Comparison of ENCODE assay signal across 1 cellular context in genomic region chr9:98867434-98868168, GRCh38.
TF ChIP-seq lines count a peak whose summit lies in the region.

No MANE protein-coding gene starts in this region.

TF ChIP-seq in K562, 482 proteins besides CTCF, POLR2A, EP300 and RAD21 (continued from another document and continues in another):
- TF ChIP-seq, protein P1, sequence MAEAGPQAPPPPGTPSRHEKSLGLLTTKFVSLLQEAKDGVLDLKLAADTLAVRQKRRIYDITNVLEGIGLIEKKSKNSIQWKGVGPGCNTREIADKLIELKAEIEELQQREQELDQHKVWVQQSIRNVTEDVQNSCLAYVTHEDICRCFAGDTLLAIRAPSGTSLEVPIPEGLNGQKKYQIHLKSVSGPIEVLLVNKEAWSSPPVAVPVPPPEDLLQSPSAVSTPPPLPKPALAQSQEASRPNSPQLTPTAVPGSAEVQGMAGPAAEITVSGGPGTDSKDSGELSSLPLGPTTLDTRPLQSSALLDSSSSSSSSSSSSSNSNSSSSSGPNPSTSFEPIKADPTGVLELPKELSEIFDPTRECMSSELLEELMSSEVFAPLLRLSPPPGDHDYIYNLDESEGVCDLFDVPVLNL (CRISPR knock-in tag; IDR thresholded peaks at IDR 0.05; ENCODE audit: low read depth): no peak
- TF ChIP-seq GABPA (tag; conservative IDR thresholded peaks at IDR 0.05; ENCODE audit: low read depth): peak; percentile 52
- no peak for TF ChIP-seq ZBTB11 (CRISPR knock-in tag; IDR thresholded peaks at IDR 0.05)
- TF ChIP-seq FOXK1 (CRISPR knock-in tag; IDR thresholded peaks at IDR 0.05; ENCODE audit: borderline replicate concordance): no peak
- TF ChIP-seq, protein P2, sequence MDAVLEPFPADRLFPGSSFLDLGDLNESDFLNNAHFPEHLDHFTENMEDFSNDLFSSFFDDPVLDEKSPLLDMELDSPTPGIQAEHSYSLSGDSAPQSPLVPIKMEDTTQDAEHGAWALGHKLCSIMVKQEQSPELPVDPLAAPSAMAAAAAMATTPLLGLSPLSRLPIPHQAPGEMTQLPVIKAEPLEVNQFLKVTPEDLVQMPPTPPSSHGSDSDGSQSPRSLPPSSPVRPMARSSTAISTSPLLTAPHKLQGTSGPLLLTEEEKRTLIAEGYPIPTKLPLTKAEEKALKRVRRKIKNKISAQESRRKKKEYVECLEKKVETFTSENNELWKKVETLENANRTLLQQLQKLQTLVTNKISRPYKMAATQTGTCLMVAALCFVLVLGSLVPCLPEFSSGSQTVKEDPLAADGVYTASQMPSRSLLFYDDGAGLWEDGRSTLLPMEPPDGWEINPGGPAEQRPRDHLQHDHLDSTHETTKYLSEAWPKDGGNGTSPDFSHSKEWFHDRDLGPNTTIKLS (IDR thresholded peaks at IDR 0.05; ENCODE audit: borderline replicate concordance, low read depth): no peak
- TF ChIP-seq, protein P3, sequence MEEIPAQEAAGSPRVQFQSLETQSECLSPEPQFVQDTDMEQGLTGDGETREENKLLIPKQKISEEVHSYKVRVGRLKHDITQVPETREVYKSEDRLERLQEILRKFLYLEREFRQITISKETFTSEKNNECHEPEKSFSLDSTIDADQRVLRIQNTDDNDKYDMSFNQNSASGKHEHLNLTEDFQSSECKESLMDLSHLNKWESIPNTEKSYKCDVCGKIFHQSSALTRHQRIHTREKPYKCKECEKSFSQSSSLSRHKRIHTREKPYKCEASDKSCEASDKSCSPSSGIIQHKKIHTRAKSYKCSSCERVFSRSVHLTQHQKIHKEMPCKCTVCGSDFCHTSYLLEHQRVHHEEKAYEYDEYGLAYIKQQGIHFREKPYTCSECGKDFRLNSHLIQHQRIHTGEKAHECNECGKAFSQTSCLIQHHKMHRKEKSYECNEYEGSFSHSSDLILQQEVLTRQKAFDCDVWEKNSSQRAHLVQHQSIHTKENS (CRISPR knock-in tag; IDR thresholded peaks at IDR 0.05): no peak
- TF ChIP-seq EWSR1 (IDR thresholded peaks at IDR 0.05; ENCODE audit: borderline replicate concordance, low read depth, partially characterized antibody): no peak
- TF ChIP-seq, protein P4, sequence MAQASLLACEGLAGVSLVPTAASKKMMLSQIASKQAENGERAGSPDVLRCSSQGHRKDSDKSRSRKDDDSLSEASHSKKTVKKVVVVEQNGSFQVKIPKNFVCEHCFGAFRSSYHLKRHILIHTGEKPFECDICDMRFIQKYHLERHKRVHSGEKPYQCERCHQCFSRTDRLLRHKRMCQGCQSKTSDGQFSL (CRISPR knock-in tag; IDR thresholded peaks at IDR 0.05): no peak
- TF ChIP-seq, protein P4 (tag; IDR thresholded peaks at IDR 0.05): peak in 1 of 2 experiments; percentile 72; a peak in 1 of 4 replicates
- peak; percentile 43; the same call in 1 of the 2 replicates for TF ChIP-seq CREM (IDR thresholded peaks at IDR 0.05; ENCODE audit: low read depth)
- peak; percentile 62 for TF ChIP-seq DDX20 (tag; IDR thresholded peaks at IDR 0.05; ENCODE audit: low read depth)
- TF ChIP-seq, protein P5, sequence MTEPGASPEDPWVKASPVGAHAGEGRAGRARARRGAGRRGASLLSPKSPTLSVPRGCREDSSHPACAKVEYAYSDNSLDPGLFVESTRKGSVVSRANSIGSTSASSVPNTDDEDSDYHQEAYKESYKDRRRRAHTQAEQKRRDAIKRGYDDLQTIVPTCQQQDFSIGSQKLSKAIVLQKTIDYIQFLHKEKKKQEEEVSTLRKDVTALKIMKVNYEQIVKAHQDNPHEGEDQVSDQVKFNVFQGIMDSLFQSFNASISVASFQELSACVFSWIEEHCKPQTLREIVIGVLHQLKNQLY (CRISPR knock-in tag; conservative IDR thresholded peaks at IDR 0.05): no peak
- TF ChIP-seq SP1 (CRISPR knock-in tag; IDR thresholded peaks at IDR 0.05): 0 out of 2 replicates have a peak, but pooled peaks have one; percentile 38
- peak; percentile 78 for TF ChIP-seq NCOA1 (IDR thresholded peaks at IDR 0.05; ENCODE audit: low read depth)
- 0 out of 2 replicates have a peak, but pooled peaks have one; percentile 35 for TF ChIP-seq ELF2 (CRISPR knock-in tag; IDR thresholded peaks at IDR 0.05)
- no peak for TF ChIP-seq BRCA1 (IDR thresholded peaks at IDR 0.05)
- no peak for TF ChIP-seq BRCA1 (CRISPR knock-in tag; IDR thresholded peaks at IDR 0.05)
- TF ChIP-seq POLR3A (IDR thresholded peaks at IDR 0.05; ENCODE audit: borderline replicate concordance, extremely low read depth, insufficient read depth, insufficient read length): no peak
- peak; percentile 18 to 91; a peak in 2 of 4 replicates for TF ChIP-seq TEAD1 (CRISPR knock-in tag; IDR thresholded peaks at IDR 0.05)
- TF ChIP-seq PBX2 (CRISPR knock-in tag; IDR thresholded peaks at IDR 0.05; ENCODE audit: low read depth): no peak
- TF ChIP-seq PBX2 (tag; conservative IDR thresholded peaks at IDR 0.05; ENCODE audit: low read depth): no peak; the same call in 1 of the 2 replicates
- no peak for TF ChIP-seq SNIP1 (IDR thresholded peaks at IDR 0.05; ENCODE audit: low read depth)
- no peak for TF ChIP-seq SAP30 (IDR thresholded peaks at IDR 0.05; ENCODE audit: borderline replicate concordance, insufficient read depth, low read depth, low read length, poor library complexity, severe bottlenecking)
- TF ChIP-seq IFI16 (CRISPR knock-in tag; IDR thresholded peaks at IDR 0.05): peak; percentile 76; the same call in 1 of the 2 replicates
- TF ChIP-seq RFX5 (IDR thresholded peaks at IDR 0.05; ENCODE audit: low read depth, low read length): no peak
- TF ChIP-seq FUS (optimal IDR thresholded peaks at IDR 0.05; ENCODE audit: low read depth, low read length): no peak
- no peak for TF ChIP-seq HDGF (IDR thresholded peaks at IDR 0.05)
- TF ChIP-seq GABPB2 (CRISPR knock-in tag; conservative IDR thresholded peaks at IDR 0.05): no peak
- peak; percentile 98 for TF ChIP-seq CEBPB (tag; IDR thresholded peaks at IDR 0.05)
- no peak for TF ChIP-seq KHSRP (IDR thresholded peaks at IDR 0.05)
- no peak for TF ChIP-seq HNRNPH1 (optimal IDR thresholded peaks at IDR 0.05; ENCODE audit: low read depth, low read length)
- no peak for TF ChIP-seq CHCHD3 (CRISPR knock-in tag; IDR thresholded peaks at IDR 0.05)
- TF ChIP-seq NFATC3 (IDR thresholded peaks at IDR 0.05): no peak
- no peak; the same call in 1 of the 2 replicates for TF ChIP-seq TEAD2 (tag; IDR thresholded peaks at IDR 0.05)
- no peak for TF ChIP-seq SIN3B (IDR thresholded peaks at IDR 0.05; ENCODE audit: low read depth)
- no peak for TF ChIP-seq XRCC3 (IDR thresholded peaks at IDR 0.05)
- no peak for TF ChIP-seq ZNF347 (CRISPR knock-in tag; IDR thresholded peaks at IDR 0.05; ENCODE audit: low read depth)
- TF ChIP-seq, protein P6, sequence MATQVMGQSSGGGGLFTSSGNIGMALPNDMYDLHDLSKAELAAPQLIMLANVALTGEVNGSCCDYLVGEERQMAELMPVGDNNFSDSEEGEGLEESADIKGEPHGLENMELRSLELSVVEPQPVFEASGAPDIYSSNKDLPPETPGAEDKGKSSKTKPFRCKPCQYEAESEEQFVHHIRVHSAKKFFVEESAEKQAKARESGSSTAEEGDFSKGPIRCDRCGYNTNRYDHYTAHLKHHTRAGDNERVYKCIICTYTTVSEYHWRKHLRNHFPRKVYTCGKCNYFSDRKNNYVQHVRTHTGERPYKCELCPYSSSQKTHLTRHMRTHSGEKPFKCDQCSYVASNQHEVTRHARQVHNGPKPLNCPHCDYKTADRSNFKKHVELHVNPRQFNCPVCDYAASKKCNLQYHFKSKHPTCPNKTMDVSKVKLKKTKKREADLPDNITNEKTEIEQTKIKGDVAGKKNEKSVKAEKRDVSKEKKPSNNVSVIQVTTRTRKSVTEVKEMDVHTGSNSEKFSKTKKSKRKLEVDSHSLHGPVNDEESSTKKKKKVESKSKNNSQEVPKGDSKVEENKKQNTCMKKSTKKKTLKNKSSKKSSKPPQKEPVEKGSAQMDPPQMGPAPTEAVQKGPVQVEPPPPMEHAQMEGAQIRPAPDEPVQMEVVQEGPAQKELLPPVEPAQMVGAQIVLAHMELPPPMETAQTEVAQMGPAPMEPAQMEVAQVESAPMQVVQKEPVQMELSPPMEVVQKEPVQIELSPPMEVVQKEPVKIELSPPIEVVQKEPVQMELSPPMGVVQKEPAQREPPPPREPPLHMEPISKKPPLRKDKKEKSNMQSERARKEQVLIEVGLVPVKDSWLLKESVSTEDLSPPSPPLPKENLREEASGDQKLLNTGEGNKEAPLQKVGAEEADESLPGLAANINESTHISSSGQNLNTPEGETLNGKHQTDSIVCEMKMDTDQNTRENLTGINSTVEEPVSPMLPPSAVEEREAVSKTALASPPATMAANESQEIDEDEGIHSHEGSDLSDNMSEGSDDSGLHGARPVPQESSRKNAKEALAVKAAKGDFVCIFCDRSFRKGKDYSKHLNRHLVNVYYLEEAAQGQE (CRISPR knock-in tag; IDR thresholded peaks at IDR 0.05; ENCODE audit: low read depth): no peak
- TF ChIP-seq STAT5B (CRISPR knock-in tag; IDR thresholded peaks at IDR 0.05): no peak
- TF ChIP-seq ZNF75A (CRISPR knock-in tag; IDR thresholded peaks at IDR 0.05): peak; percentile 71; the same call in 1 of the 2 replicates
- no peak for TF ChIP-seq NFXL1 (CRISPR knock-in tag; IDR thresholded peaks at IDR 0.05)
- 0 out of 2 replicates have a peak, but pooled peaks have one; percentile 22 for TF ChIP-seq FOXP1 (CRISPR knock-in tag; IDR thresholded peaks at IDR 0.05)
- TF ChIP-seq TAL1 (IDR thresholded peaks at IDR 0.05): peak; percentile 21; the same call in 1 of the 2 replicates
- peak; percentile 83 for TF ChIP-seq MYC (IDR thresholded peaks at IDR 0.05; ENCODE audit: low read depth, low read length)
- TF ChIP-seq MYC (CRISPR knock-in tag; IDR thresholded peaks at IDR 0.05; ENCODE audit: borderline replicate concordance, low read depth): no peak; the same call in 1 of the 2 replicates
- TF ChIP-seq PML (IDR thresholded peaks at IDR 0.05; ENCODE audit: low read length): no peak; the same call in 1 of the 2 replicates
- TF ChIP-seq HCFC1 (IDR thresholded peaks at IDR 0.05; ENCODE audit: low read depth, low read length): 0 out of 2 replicates have a peak, but pooled peaks have one; percentile 21
- peak; percentile 53; the same call in 1 of the 2 replicates for TF ChIP-seq TEAD4 (IDR thresholded peaks at IDR 0.05; ENCODE audit: low read length)
- no peak for TF ChIP-seq TEAD4 (CRISPR knock-in tag; IDR thresholded peaks at IDR 0.05; ENCODE audit: borderline replicate concordance)
- no peak for TF ChIP-seq ETS2 (tag; IDR thresholded peaks at IDR 0.05; ENCODE audit: borderline replicate concordance, poor library complexity, severe bottlenecking)
- TF ChIP-seq ZNF274 (IDR thresholded peaks at IDR 0.05; ENCODE audit: borderline replicate concordance, low read depth, low read length): no peak
- peak; percentile 42 for TF ChIP-seq KDM5B (IDR thresholded peaks at IDR 0.05; ENCODE audit: insufficient replicate concordance, low read depth, low read length)
- TF ChIP-seq SMAD4 (CRISPR knock-in tag; conservative IDR thresholded peaks at IDR 0.05): peak; percentile 96
- TF ChIP-seq ZC3H4 (CRISPR knock-in tag; IDR thresholded peaks at IDR 0.05; ENCODE audit: borderline replicate concordance): no peak
- TF ChIP-seq ZNF124 (CRISPR knock-in tag; IDR thresholded peaks at IDR 0.05): no peak
